8 cellular contexts compared by ENCODE assay signal in genomic region chr9:120714088-120714845, GRCh38. TPM values are rescaled to one million over a fixed set of nuclear protein-coding genes. Genes with fewer than 3 reads are reported as not detected.
A peak's percentile ranks its signal among the peaks of the same experiment; 100 is the strongest.
DNase-seq lines count a peak whose midpoint lies in the region; ATAC-seq and TF ChIP-seq lines count a peak whose summit lies in the region.

MEGF9 (minus strand) TSS chr9:120714470; CDS start chr9:120714358, 112 bp downstream.

- TF ChIP-seq CTCF in coronary artery (IDR thresholded peaks at IDR 0.05): no peak

- intact Hi-C loops in left colon (cut with DNase I, micrococcal nuclease): no loop called here

- peak within 1 kb of the TSS; percentile 91 for H3K9ac ChIP-seq in BLaER1

- peaks cover 19% of the 10 kb centered on the region; the same call in 1 of the 2 replicates for H4K20me1 ChIP-seq in BLaER1

- no peaks in the 10 kb centered on the region for H3K36me3 ChIP-seq in BLaER1

- peaks cover 50% of the 10 kb centered on the region for H3K4me1 ChIP-seq in BLaER1

- H3K27ac ChIP-seq in BLaER1: peak within 1 kb of the TSS; percentile 87
- H3K27ac ChIP-seq in coronary artery: peak within 1 kb of the TSS; percentile 86 to 90

- peak within 1 kb of the TSS; percentile 93 for H3K4me2 ChIP-seq in BLaER1

- no peaks in the 10 kb centered on the region for H3K27me3 ChIP-seq in BLaER1

- peak; percentile 69 for DNase-seq in NCI-H524 treated with DMSO at 0.1 percent for 48 hours (lab: John Stamatoyannopoulos, UW)
- DNase-seq in activated CD4-positive, alpha-beta T cell treated with anti-CD3 and anti-CD28 coated beads for 48 hours: peak; percentile 98
- DNase-seq in coronary artery (ENCODE audit: low spot score): peak; percentile 99
- peak; percentile 98 to 99 for DNase-seq in left colon
- peak; percentile 93 to 95 for DNase-seq in stimulated activated CD4-positive, alpha-beta T cell treated with anti-CD3 and anti-CD28 coated beads, Interleukin-1b, Interleukin-23, amount 100 ng/mL, for 4 hours (ENCODE audit: low read depth in 2 of 2)

- ATAC-seq in GM19324 (IDR thresholded peaks at IDR 0.05; ENCODE audit: low FRiP score, unreplicated experiment) (peak; percentile 95), HG03460 (IDR thresholded peaks at IDR 0.05; ENCODE audit: unreplicated experiment) (peak; percentile 94), left colon (peak; percentile 91)

- H3K4me3 ChIP-seq in BLaER1 (peak within 1 kb of the TSS; percentile 92), coronary artery (peak within 1 kb of the TSS; percentile 83)

- no peaks in the 10 kb centered on the region for H3K9me3 ChIP-seq in BLaER1

RNA-seq across cellular contexts. Expression of gene MEGF9, which starts in this region (rescaled TPM):
- 10 to 100 TPM in 1 of 2 donors, 1 to 10 TPM in 1; 8.3 to 11.6 TPM for total RNA-seq in left colon

Comparison
In these comparisons a context has a peak if more than half of its experiments do, and no peak if none do; other contexts are left out.
1. Peak in every context shown above with its lines: DNase-seq, ATAC-seq, H3K4me3 ChIP-seq and H3K27ac ChIP-seq.